8 cellular contexts compared by ENCODE assay signal in the genomic region with DNA sequence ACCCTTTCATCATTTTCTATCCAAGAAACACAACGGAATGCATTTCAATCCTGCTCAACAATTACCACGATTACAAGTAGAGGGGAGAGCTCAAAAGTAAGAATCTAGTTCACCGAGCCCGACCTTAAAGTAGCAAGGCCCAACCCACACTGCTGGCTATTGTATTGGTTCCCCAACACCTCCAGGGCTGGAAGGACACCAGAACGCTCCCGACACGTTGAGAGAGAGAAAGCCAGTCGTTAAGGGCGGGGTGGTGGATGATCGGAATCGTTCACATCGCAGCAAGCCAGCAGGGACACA. TPM values are rescaled to one million over a fixed set of nuclear protein-coding genes. Genes with fewer than 3 reads are reported as not detected.
DNase-seq lines count a peak whose midpoint lies in the region; ATAC-seq, FAIRE-seq and TF ChIP-seq lines count a peak whose summit lies in the region.

No MANE protein-coding gene starts in this region.

- peak overlapping the region; percentile 87 to 99 (median 96) for H3K4me3 Mint-ChIP-seq in IgD-negative memory B cell
- peak overlapping the region; percentile 100 for H3K4me3 Mint-ChIP-seq in natural killer cell treated with Interleukin-12 subunit alpha and Interleukin-12 subunit beta and Interleukin-15 and Interleukin-18, amount 100 ng/mL, for 72 hours

- peaks cover 23 to 39% (median 24%) of the 10 kb centered on the region in 3 donors for H3K4me1 Mint-ChIP-seq in IgD-negative memory B cell
- peaks cover 33 to 38% of the 10 kb centered on the region in 2 donors for H3K4me1 Mint-ChIP-seq in natural killer cell treated with Interleukin-12 subunit alpha and Interleukin-12 subunit beta and Interleukin-15 and Interleukin-18, amount 100 ng/mL, for 72 hours (ENCODE audit: low read depth in 2 of 2)

- peak overlapping the region; percentile 90 for H3K4me3 ChIP-seq in choroid plexus epithelial cell (ENCODE audit: low read depth, low read length)

- H3K27ac Mint-ChIP-seq in IgD-negative memory B cell: peak overlapping the region; percentile 89 to 95 (median 94)
- peak overlapping the region; percentile 90 to 94 for H3K27ac Mint-ChIP-seq in natural killer cell treated with Interleukin-12 subunit alpha and Interleukin-12 subunit beta and Interleukin-15 and Interleukin-18, amount 100 ng/mL, for 72 hours

- no peak for TF ChIP-seq CTCF in choroid plexus epithelial cell (conservative IDR thresholded peaks at IDR 0.05; ENCODE audit: low read depth, low read length)

- FAIRE-seq in RCC 7860 (lab: Jason Lieb, UNC): no peak

- peak; percentile 36 for DNase-seq in DMS79 (lab: John Stamatoyannopoulos, UW)
- DNase-seq in choroid plexus epithelial cell (ENCODE audit: low read depth): peak; percentile 21
- DNase-seq in natural killer cell treated with Interleukin-12 subunit alpha and Interleukin-12 subunit beta and Interleukin-15 and Interleukin-18, amount 100 ng/mL, for 72 hours (ENCODE audit: low spot score): no peak
- DNase-seq in RCC 7860 (ENCODE audit: low spot score): no peak
- DNase-seq in dedifferentiated amniotic fluid mesenchymal stem cell (ENCODE audit: extremely low spot score): no peak
- no peak for DNase-seq in iPS-NIHi11 (ENCODE audit: low spot score)

- no peaks in the 10 kb centered on the region for H3K36me3 Mint-ChIP-seq in IgD-negative memory B cell
- H3K36me3 Mint-ChIP-seq in natural killer cell treated with Interleukin-12 subunit alpha and Interleukin-12 subunit beta and Interleukin-15 and Interleukin-18, amount 100 ng/mL, for 72 hours: peaks cover 6% of the 10 kb centered on the region

- H3K9me3 Mint-ChIP-seq in IgD-negative memory B cell: no peaks in the 10 kb centered on the region
- no peaks in the 10 kb centered on the region for H3K9me3 Mint-ChIP-seq in natural killer cell treated with Interleukin-12 subunit alpha and Interleukin-12 subunit beta and Interleukin-15 and Interleukin-18, amount 100 ng/mL, for 72 hours

- no peaks in the 10 kb centered on the region for H3K27me3 Mint-ChIP-seq in IgD-negative memory B cell
- peaks cover 0 to 2% of the 10 kb centered on the region in 2 donors for H3K27me3 Mint-ChIP-seq in natural killer cell treated with Interleukin-12 subunit alpha and Interleukin-12 subunit beta and Interleukin-15 and Interleukin-18, amount 100 ng/mL, for 72 hours

- ATAC-seq in natural killer cell treated with Interleukin-12 subunit alpha and Interleukin-12 subunit beta and Interleukin-15 and Interleukin-18, amount 100 ng/mL, for 72 hours: no peak
- ATAC-seq in HG03342 (IDR thresholded peaks at IDR 0.05; ENCODE audit: unreplicated experiment): no peak

RNA-seq across cellular contexts. Expression of a gene that starts 0.7 kb away (rescaled TPM):
- 10.3 TPM for polyA plus RNA-seq in IgD-negative memory B cell
- total RNA-seq in natural killer cell treated with Interleukin-12 subunit alpha and Interleukin-12 subunit beta and Interleukin-15 and Interleukin-18, amount 100 ng/mL, for 72 hours: 100 to 1,000 TPM in 1 of 2 donors, 10 to 100 TPM in 1; 98.1 to 164 TPM

Comparison
In these comparisons a context has a peak if more than half of its experiments do, and no peak if none do; other contexts are left out.
1. DNase-seq: peak in DMS79 (single experiment) and choroid plexus epithelial cell (single experiment); none in natural killer cell treated with Interleukin-12 subunit alpha and Interleukin-12 subunit beta and Interleukin-15 and Interleukin-18, amount 100 ng/mL, for 72 hours (single experiment), RCC 7860 (single experiment), dedifferentiated amniotic fluid mesenchymal stem cell (single experiment) and iPS-NIHi11 (single experiment).